In the genomic region with DNA sequence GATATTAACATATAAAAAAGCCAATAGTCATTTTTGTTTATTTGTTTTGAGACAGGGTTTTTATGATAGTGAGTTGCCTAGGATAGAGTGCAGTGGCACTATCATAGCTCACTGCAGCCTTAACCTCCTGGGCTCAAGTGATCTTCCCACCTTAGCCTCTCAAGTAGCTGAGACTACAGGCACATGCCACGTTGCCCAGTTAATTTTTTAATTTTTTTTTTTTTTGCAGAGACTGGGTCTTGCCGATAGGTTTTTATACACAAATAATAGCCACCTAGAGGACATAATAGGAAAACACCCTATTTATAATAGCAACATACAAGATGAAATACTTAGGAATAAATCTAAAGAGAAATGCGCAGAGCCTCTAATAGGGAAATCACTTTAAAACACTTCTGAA, we compare ENCODE assay signal across 9 cellular contexts. TPM values are rescaled to one million over a fixed set of nuclear protein-coding genes. Genes with fewer than 3 reads are reported as not detected.
A peak's percentile ranks its signal among the peaks of the same experiment; 100 is the strongest.
DNase-seq lines count a peak whose midpoint lies in the region; ATAC-seq and TF ChIP-seq lines count a peak whose summit lies in the region.
"Had no signal": no experiment of that assay in that cellular context is flagged by ENCODE, and none has a peak within 500 bp of the region (broad histone marks: within the 10 kb centered on the region; RNA-seq: fewer than 3 reads in every experiment).

No MANE protein-coding gene starts in this region.

- no peak overlapping the region for H2AFZ ChIP-seq in Karpas-422 (ENCODE audit: low read length)

- ATAC-seq in HG03571 (IDR thresholded peaks at IDR 0.05; ENCODE audit: unreplicated experiment) (no peak), GM19467 (IDR thresholded peaks at IDR 0.05; ENCODE audit: unreplicated experiment) (no peak)

- intact Hi-C loops in CD4-positive, alpha-beta memory T cell (cut with micrococcal nuclease), result no loop called here

- H3K4me1 ChIP-seq in CD4-positive, alpha-beta memory T cell (ENCODE audit: insufficient read depth, low read length), result peaks cover 47% of the 10 kb centered on the region
- peaks cover 26% of the 10 kb centered on the region for H3K4me1 ChIP-seq in Karpas-422 (ENCODE audit: low read length)

- H3K79me2 ChIP-seq in Karpas-422 (ENCODE audit: low read length), result peaks cover 88% of the 10 kb centered on the region

- no peaks in the 10 kb centered on the region for H3K27me3 ChIP-seq in CD4-positive, alpha-beta memory T cell (ENCODE audit: insufficient read depth, low read length)
- no peaks in the 10 kb centered on the region for H3K27me3 ChIP-seq in Karpas-422 (ENCODE audit: low read length)
- no peaks in the 10 kb centered on the region for H3K27me3 ChIP-seq in WERI-Rb-1 (ENCODE audit: insufficient read depth, low read depth, severe bottlenecking)

- H3K4me3 ChIP-seq in CD4-positive, alpha-beta memory T cell (ENCODE audit: low read length in 2 of 2), result no peak overlapping the region
- H3K4me3 ChIP-seq in Karpas-422 (ENCODE audit: low read length), result no peak overlapping the region
- H3K4me3 ChIP-seq in cardiac fibroblast (replicated peaks in 1 of 2; ENCODE audit: low read depth in 2 of 2, low read length in 2 of 2), result no peak overlapping the region
- no peak overlapping the region for H3K4me3 ChIP-seq in WERI-Rb-1 (ENCODE audit: low read depth, low read length)

- H3K9ac ChIP-seq in Karpas-422 (ENCODE audit: low read length), result no peak overlapping the region

- H3K9me3 ChIP-seq in CD4-positive, alpha-beta memory T cell (ENCODE audit: control insufficient read depth in 1 of 2, low read length in 2 of 2), result no peaks in the 10 kb centered on the region
- no peaks in the 10 kb centered on the region for H3K9me3 ChIP-seq in Karpas-422 (ENCODE audit: low read length)
- no peaks in the 10 kb centered on the region for H3K9me3 ChIP-seq in WERI-Rb-1 (ENCODE audit: severe bottlenecking)

- peaks cover 15 to 52% of the 10 kb centered on the region in 2 donors for H3K36me3 Mint-ChIP-seq in CD4-positive, alpha-beta memory T cell
- peaks cover 12% of the 10 kb centered on the region for H3K36me3 Mint-ChIP-seq in mesothelial cell of epicardium

- H3K4me1 Mint-ChIP-seq in CD4-positive, alpha-beta memory T cell, result peaks cover 33 to 61% (median 43%) of the 10 kb centered on the region in 4 donors
- peaks cover 6% of the 10 kb centered on the region for H3K4me1 Mint-ChIP-seq in mesothelial cell of epicardium

- H3K9me3 Mint-ChIP-seq in CD4-positive, alpha-beta memory T cell, result no peaks in the 10 kb centered on the region
- H3K9me3 Mint-ChIP-seq in mesothelial cell of epicardium, result no peaks in the 10 kb centered on the region

- H3K4me2 ChIP-seq in Karpas-422 (ENCODE audit: low read depth, low read length, poor library complexity, severe bottlenecking), result no peak overlapping the region

- peak overlapping the region; percentile 25 to 90 (median 59) for H3K27ac Mint-ChIP-seq in CD4-positive, alpha-beta memory T cell
- H3K27ac Mint-ChIP-seq in mesothelial cell of epicardium, result no peak overlapping the region

- POLR2A ChIA-PET in CD4-positive, alpha-beta memory T cell (lab: Charles Lee; ENCODE audit: partially characterized antibody), result interaction anchor here (0.6 to 1.0 kb wide), 4 partner anchors 12 to 596 kb away, joined by 3 to 4 read pairs (median 4); no protein-coding TSS in a partner anchor
- POLR2A ChIA-PET in GM10248 (lab: Yijun Ruan, JAX), result interaction anchor here (0.6 to 1.4 kb wide), 2 partner anchors 9 to 22 kb away, joined by 3 to 4 read pairs; no protein-coding TSS in a partner anchor

- peak in 4 of 5 donors; percentile 30 to 57 (median 32) for DNase-seq in CD4-positive, alpha-beta memory T cell
- DNase-seq in Karpas-422 (peak; percentile 62), cardiac fibroblast (ENCODE audit: low read depth in 2 of 2) (peak; percentile 64 to 72), mesothelial cell of epicardium (ENCODE audit: low spot score in 2 of 2, unreplicated experiment in 2 of 2) (no peak), GM10248 (ENCODE audit: extremely low spot score) (no peak), WERI-Rb-1 (no peak)
- DNase-seq: NCI-H1417 treated with DMSO at 0.1 percent for 48 hours had no signal

- H3K9me2 ChIP-seq in Karpas-422 (replicated peaks; ENCODE audit: insufficient read depth, low read length), result no peaks in the 10 kb centered on the region

- no peaks in the 10 kb centered on the region for H3K27me3 Mint-ChIP-seq in CD4-positive, alpha-beta memory T cell
- H3K27me3 Mint-ChIP-seq in mesothelial cell of epicardium (ENCODE audit: low read depth), result no peaks in the 10 kb centered on the region

- TF ChIP-seq CTCF in cardiac fibroblast (IDR thresholded peaks at IDR 0.05; ENCODE audit: low read depth, low read length) (peak; percentile 31), mesothelial cell of epicardium (IDR thresholded peaks at IDR 0.05; ENCODE audit: unreplicated experiment) (peak; percentile 71), GM10248 (IDR thresholded peaks at IDR 0.05; ENCODE audit: control extremely low read depth, extremely low read depth, low read depth, missing control alignments) (no peak), WERI-Rb-1 (IDR thresholded peaks at IDR 0.05; ENCODE audit: low read depth, low read length) (no peak)

- H4K20me1 ChIP-seq in Karpas-422 (ENCODE audit: insufficient read depth, low read depth, low read length), result peaks cover 5% of the 10 kb centered on the region; the same call in 1 of the 2 replicates

- H3K36me3 ChIP-seq in CD4-positive, alpha-beta memory T cell (ENCODE audit: insufficient read depth, low read length), result peaks cover 26% of the 10 kb centered on the region
- H3K36me3 ChIP-seq in Karpas-422 (ENCODE audit: insufficient read depth, low read length) (peaks cover 43% of the 10 kb centered on the region), WERI-Rb-1 (peaks cover 36% of the 10 kb centered on the region)

- H3K27ac ChIP-seq in CD4-positive, alpha-beta memory T cell (ENCODE audit: low read depth, low read length), result no peak overlapping the region
- H3K27ac ChIP-seq in Karpas-422 (ENCODE audit: low read length) (no peak overlapping the region), WERI-Rb-1 (no peak overlapping the region)

- no peak overlapping the region for H3K4me3 Mint-ChIP-seq in CD4-positive, alpha-beta memory T cell
- no peak overlapping the region for H3K4me3 Mint-ChIP-seq in mesothelial cell of epicardium

- CTCF ChIA-PET in CD4-positive, alpha-beta memory T cell (lab: Charles Lee; ENCODE audit: partially characterized antibody), result interaction anchor here (0.7 to 1.6 kb wide), 6 partner anchors 9 to 186 kb away, joined by 3 to 7 read pairs (median 4); no protein-coding TSS in a partner anchor
- CTCF ChIA-PET in GM10248 (lab: Yijun Ruan, JAX), result interaction anchor here (1.2 to 1.4 kb wide), 2 partner anchors 9 to 21 kb away, joined by 3 to 4 read pairs; no protein-coding TSS in a partner anchor

RNA-seq across cellular contexts. Expression of gene EIF3J, which starts 13.3 kb away (rescaled TPM):
- total RNA-seq in CD4-positive, alpha-beta memory T cell, result 10 to 100 TPM; 65.0 to 76.8 TPM
- 10 to 100 TPM; 20.4 to 31.0 TPM for polyA plus RNA-seq in CD4-positive, alpha-beta memory T cell
- total RNA-seq in Karpas-422 (2014; rRNA removed; shearing (Covaris generic); ENCODE audit: low replicate concordance), result 36.1 and 70.7 TPM in 2 replicates
- 75.7 to 80.2 TPM (median 77.8 TPM) in 3 replicates for total RNA-seq in mesothelial cell of epicardium

Comparison
In these comparisons a context has a peak if more than half of its experiments do, and no peak if none do; other contexts are left out.
1. DNase-seq: peak in CD4-positive, alpha-beta memory T cell (4 of 5), Karpas-422 (single experiment) and cardiac fibroblast (2 of 2); none in mesothelial cell of epicardium (0 of 2), GM10248 (single experiment) and WERI-Rb-1 (single experiment).
2. CTCF ChIP-seq: peak in cardiac fibroblast (single experiment) and mesothelial cell of epicardium (single experiment); none in GM10248 (single experiment) and WERI-Rb-1 (single experiment).